10 cellular contexts compared by ENCODE assay signal in genomic region chr16:57341441-57342303, GRCh38. TPM values are rescaled to one million over a fixed set of nuclear protein-coding genes. Genes with fewer than 3 reads are reported as not detected.
DNase-seq lines count a peak whose midpoint lies in the region; ATAC-seq and TF ChIP-seq lines count a peak whose summit lies in the region.
"Had no signal": no experiment of that assay in that cellular context is flagged by ENCODE, and none has a peak within 500 bp of the region (broad histone marks: within the 10 kb centered on the region; RNA-seq: fewer than 3 reads in every experiment).

No MANE protein-coding gene starts in this region.

- no peaks in the 10 kb centered on the region for H3K36me3 Mint-ChIP-seq in nephron progenitor cell (ENCODE audit: low read depth)

- H3K27ac Mint-ChIP-seq in nephron progenitor cell = no peak overlapping the region

- no peak for TF ChIP-seq CTCF in nephron progenitor cell (IDR thresholded peaks at IDR 0.05)

- DNase-seq in GM04504 (ENCODE audit: low read depth) (peak; percentile 91), NOMO-1 treated with dmso at 0.1 percent for 144 hours (lab: John Stamatoyannopoulos, UW; ENCODE audit: unreplicated experiment) (peak; percentile 68), smooth muscle cell of the brain vasculature (ENCODE audit: low read depth, low spot score) (peak; percentile 59), nephron progenitor cell (no peak)
- no peak for DNase-seq in activated naive CD4-positive, alpha-beta T cell (lab: John Stamatoyannopoulos, UW)
- DNase-seq: glutamatergic neuron, spleen had no signal

- peaks cover 29% of the 10 kb centered on the region for H3K27me3 Mint-ChIP-seq in nephron progenitor cell (ENCODE audit: low read depth, poor library complexity)

- ATAC-seq in esophagus mucosa = peak; percentile 86
- no peak for ATAC-seq in HG03460 (IDR thresholded peaks at IDR 0.05; ENCODE audit: unreplicated experiment)
- ATAC-seq in HG03432 (IDR thresholded peaks at IDR 0.05; ENCODE audit: unreplicated experiment) = no peak

- H3K4me3 Mint-ChIP-seq in nephron progenitor cell = no peak overlapping the region

- H3K4me1 Mint-ChIP-seq in nephron progenitor cell = peaks cover 15% of the 10 kb centered on the region

- H3K9me3 Mint-ChIP-seq in nephron progenitor cell = peaks cover 11% of the 10 kb centered on the region

RNA-seq across cellular contexts. Expression of gene CCL22, which starts 16.9 kb away (rescaled TPM):
- total RNA-seq in esophagus mucosa = 0.20 TPM

RNA-seq across cellular contexts. Expression of gene CX3CL1, which starts 30.6 kb away (rescaled TPM):
- total RNA-seq in esophagus mucosa = 3.7 TPM

RNA-seq across cellular contexts. Expression of gene PLLP, which starts 57.2 kb away (rescaled TPM):
- total RNA-seq in esophagus mucosa = 9.3 TPM

Comparison
In these comparisons a context has a peak if more than half of its experiments do, and no peak if none do; other contexts are left out.
1. DNase-seq: peak in GM04504 (single experiment), NOMO-1 treated with dmso at 0.1 percent for 144 hours (single experiment) and smooth muscle cell of the brain vasculature (single experiment); none in activated naive CD4-positive, alpha-beta T cell (0 of 4) and nephron progenitor cell (single experiment).